ENCODE assay signal across 1 cellular context in the genomic region with DNA sequence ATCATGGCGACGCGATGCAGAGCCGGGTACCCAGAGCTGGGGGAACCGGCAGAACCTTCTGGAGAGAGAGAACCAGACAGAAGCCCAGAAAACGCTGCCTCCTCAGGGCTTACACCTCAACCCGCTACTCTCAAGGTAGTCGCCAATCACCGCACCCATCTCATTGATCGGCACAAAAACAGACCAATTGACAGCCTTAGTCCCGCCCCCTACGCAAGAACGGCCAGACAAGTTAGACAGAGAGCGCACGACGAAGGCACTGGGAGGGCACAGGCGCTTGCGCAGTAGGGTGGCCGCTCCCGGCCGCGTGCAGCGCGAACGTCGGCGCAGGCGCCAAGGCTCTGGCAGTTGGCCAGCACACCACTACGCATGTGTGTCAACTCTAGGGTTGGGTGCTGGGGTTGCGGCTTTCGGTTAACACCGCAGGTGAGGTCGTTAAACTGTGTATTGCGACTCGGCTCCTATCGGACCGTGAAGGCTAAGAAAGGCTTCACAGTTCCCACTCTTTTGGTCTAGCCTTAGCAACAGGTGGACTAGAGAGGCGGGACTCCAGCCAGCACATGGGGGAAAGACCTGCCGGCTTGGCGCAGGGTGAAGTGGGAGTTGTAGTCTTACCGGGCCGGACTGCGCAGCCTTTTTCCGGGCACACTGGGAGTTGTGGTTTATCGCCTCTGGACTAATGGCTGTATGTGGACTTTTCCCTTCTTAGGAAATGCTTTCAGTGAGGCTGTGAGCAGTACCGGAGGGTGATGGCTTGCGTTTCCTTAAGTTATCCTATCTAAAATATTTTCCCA.
A peak's percentile ranks its signal among the peaks of the same experiment; 100 is the strongest.
TF ChIP-seq lines count a peak whose summit lies in the region.

A gene (minus strand): TSS at position 113 of the 794 bp plus-strand sequence. CDS start 108 bp downstream, at position 5.
A gene (plus strand): TSS at position 347 of the 794 bp plus-strand sequence. CDS start 1,232 bp downstream, outside the sequence.

TF ChIP-seq in HepG2, 621 proteins besides CTCF, POLR2A, EP300 and RAD21 (continued from another document and continues in another):
- TF ChIP-seq, protein P1, sequence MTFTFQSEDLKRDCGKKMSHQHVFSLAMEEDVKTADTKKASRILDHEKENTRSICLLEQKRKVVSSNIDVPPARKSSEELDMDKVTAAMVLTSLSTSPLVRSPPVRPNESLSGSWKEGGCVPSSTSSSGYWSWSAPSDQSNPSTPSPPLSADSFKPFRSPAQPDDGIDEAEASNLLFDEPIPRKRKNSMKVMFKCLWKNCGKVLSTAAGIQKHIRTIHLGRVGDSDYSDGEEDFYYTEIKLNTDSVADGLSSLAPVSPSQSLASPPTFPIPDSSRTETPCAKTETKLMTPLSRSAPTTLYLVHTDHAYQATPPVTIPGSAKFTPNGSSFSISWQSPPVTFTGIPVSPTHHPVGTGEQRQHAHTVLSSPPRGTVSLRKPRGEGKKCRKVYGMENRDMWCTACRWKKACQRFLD (CRISPR knock-in tag; IDR thresholded peaks at IDR 0.05; ENCODE audit: borderline replicate concordance): peak; percentile 64; the same call in 1 of the 2 replicates
- no peak for TF ChIP-seq KAT2B (IDR thresholded peaks at IDR 0.05; ENCODE audit: borderline replicate concordance, low read depth, low read length)
- TF ChIP-seq, protein P2, sequence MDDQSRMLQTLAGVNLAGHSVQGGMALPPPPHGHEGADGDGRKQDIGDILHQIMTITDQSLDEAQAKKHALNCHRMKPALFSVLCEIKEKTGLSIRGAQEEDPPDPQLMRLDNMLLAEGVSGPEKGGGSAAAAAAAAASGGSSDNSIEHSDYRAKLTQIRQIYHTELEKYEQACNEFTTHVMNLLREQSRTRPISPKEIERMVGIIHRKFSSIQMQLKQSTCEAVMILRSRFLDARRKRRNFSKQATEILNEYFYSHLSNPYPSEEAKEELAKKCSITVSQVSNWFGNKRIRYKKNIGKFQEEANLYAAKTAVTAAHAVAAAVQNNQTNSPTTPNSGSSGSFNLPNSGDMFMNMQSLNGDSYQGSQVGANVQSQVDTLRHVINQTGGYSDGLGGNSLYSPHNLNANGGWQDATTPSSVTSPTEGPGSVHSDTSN (CRISPR knock-in tag; IDR thresholded peaks at IDR 0.05; ENCODE audit: borderline replicate concordance): peak; percentile 70; the same call in 1 of the 2 replicates
- TF ChIP-seq, protein P3, sequence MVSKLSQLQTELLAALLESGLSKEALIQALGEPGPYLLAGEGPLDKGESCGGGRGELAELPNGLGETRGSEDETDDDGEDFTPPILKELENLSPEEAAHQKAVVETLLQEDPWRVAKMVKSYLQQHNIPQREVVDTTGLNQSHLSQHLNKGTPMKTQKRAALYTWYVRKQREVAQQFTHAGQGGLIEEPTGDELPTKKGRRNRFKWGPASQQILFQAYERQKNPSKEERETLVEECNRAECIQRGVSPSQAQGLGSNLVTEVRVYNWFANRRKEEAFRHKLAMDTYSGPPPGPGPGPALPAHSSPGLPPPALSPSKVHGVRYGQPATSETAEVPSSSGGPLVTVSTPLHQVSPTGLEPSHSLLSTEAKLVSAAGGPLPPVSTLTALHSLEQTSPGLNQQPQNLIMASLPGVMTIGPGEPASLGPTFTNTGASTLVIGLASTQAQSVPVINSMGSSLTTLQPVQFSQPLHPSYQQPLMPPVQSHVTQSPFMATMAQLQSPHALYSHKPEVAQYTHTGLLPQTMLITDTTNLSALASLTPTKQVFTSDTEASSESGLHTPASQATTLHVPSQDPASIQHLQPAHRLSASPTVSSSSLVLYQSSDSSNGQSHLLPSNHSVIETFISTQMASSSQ (IDR thresholded peaks at IDR 0.05; ENCODE audit: low read depth): no peak
- TF ChIP-seq, protein P3 (CRISPR knock-in tag; IDR thresholded peaks at IDR 0.05; ENCODE audit: borderline replicate concordance): peak; percentile 42; the same call in 1 of the 2 replicates
- no peak for TF ChIP-seq SCMH1 (CRISPR knock-in tag; IDR thresholded peaks at IDR 0.05; ENCODE audit: borderline replicate concordance)
- TF ChIP-seq, protein P4, sequence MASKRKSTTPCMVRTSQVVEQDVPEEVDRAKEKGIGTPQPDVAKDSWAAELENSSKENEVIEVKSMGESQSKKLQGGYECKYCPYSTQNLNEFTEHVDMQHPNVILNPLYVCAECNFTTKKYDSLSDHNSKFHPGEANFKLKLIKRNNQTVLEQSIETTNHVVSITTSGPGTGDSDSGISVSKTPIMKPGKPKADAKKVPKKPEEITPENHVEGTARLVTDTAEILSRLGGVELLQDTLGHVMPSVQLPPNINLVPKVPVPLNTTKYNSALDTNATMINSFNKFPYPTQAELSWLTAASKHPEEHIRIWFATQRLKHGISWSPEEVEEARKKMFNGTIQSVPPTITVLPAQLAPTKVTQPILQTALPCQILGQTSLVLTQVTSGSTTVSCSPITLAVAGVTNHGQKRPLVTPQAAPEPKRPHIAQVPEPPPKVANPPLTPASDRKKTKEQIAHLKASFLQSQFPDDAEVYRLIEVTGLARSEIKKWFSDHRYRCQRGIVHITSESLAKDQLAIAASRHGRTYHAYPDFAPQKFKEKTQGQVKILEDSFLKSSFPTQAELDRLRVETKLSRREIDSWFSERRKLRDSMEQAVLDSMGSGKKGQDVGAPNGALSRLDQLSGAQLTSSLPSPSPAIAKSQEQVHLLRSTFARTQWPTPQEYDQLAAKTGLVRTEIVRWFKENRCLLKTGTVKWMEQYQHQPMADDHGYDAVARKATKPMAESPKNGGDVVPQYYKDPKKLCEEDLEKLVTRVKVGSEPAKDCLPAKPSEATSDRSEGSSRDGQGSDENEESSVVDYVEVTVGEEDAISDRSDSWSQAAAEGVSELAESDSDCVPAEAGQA (IDR thresholded peaks at IDR 0.05; ENCODE audit: low read depth): no peak
- TF ChIP-seq, protein P4 (CRISPR knock-in tag; IDR thresholded peaks at IDR 0.05; ENCODE audit: borderline replicate concordance): no peak
- no peak for TF ChIP-seq ZNF773 (CRISPR knock-in tag; IDR thresholded peaks at IDR 0.05; ENCODE audit: borderline replicate concordance)
- TF ChIP-seq, protein P5, sequence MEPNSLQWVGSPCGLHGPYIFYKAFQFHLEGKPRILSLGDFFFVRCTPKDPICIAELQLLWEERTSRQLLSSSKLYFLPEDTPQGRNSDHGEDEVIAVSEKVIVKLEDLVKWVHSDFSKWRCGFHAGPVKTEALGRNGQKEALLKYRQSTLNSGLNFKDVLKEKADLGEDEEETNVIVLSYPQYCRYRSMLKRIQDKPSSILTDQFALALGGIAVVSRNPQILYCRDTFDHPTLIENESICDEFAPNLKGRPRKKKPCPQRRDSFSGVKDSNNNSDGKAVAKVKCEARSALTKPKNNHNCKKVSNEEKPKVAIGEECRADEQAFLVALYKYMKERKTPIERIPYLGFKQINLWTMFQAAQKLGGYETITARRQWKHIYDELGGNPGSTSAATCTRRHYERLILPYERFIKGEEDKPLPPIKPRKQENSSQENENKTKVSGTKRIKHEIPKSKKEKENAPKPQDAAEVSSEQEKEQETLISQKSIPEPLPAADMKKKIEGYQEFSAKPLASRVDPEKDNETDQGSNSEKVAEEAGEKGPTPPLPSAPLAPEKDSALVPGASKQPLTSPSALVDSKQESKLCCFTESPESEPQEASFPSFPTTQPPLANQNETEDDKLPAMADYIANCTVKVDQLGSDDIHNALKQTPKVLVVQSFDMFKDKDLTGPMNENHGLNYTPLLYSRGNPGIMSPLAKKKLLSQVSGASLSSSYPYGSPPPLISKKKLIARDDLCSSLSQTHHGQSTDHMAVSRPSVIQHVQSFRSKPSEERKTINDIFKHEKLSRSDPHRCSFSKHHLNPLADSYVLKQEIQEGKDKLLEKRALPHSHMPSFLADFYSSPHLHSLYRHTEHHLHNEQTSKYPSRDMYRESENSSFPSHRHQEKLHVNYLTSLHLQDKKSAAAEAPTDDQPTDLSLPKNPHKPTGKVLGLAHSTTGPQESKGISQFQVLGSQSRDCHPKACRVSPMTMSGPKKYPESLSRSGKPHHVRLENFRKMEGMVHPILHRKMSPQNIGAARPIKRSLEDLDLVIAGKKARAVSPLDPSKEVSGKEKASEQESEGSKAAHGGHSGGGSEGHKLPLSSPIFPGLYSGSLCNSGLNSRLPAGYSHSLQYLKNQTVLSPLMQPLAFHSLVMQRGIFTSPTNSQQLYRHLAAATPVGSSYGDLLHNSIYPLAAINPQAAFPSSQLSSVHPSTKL (CRISPR knock-in tag; IDR thresholded peaks at IDR 0.05): peak; percentile 31; the same call in 1 of the 2 replicates
- no peak for TF ChIP-seq SNRNP70 (IDR thresholded peaks at IDR 0.05; ENCODE audit: low read depth, low read length)
- TF ChIP-seq RBAK (CRISPR knock-in tag; IDR thresholded peaks at IDR 0.05): no peak
- TF ChIP-seq, protein P6, sequence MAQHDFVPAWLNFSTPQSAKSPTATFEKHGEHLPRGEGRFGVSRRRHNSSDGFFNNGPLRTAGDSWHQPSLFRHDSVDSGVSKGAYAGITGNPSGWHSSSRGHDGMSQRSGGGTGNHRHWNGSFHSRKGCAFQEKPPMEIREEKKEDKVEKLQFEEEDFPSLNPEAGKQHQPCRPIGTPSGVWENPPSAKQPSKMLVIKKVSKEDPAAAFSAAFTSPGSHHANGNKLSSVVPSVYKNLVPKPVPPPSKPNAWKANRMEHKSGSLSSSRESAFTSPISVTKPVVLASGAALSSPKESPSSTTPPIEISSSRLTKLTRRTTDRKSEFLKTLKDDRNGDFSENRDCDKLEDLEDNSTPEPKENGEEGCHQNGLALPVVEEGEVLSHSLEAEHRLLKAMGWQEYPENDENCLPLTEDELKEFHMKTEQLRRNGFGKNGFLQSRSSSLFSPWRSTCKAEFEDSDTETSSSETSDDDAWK (CRISPR knock-in tag; IDR thresholded peaks at IDR 0.05): no peak
- TF ChIP-seq HDAC2 (CRISPR knock-in tag; IDR thresholded peaks at IDR 0.05): peak; percentile 19; the same call in 1 of the 2 replicates
- no peak for TF ChIP-seq ZNF572 (CRISPR knock-in tag; IDR thresholded peaks at IDR 0.05)
- TF ChIP-seq POLR2AphosphoS2 (IDR thresholded peaks at IDR 0.05; ENCODE audit: low read depth, low read length): no peak
- no peak for TF ChIP-seq EEA1 (CRISPR knock-in tag; IDR thresholded peaks at IDR 0.05; ENCODE audit: borderline replicate concordance)
- TF ChIP-seq ZNF703 (CRISPR knock-in tag; IDR thresholded peaks at IDR 0.05; ENCODE audit: borderline replicate concordance): no peak
- TF ChIP-seq, protein P7, sequence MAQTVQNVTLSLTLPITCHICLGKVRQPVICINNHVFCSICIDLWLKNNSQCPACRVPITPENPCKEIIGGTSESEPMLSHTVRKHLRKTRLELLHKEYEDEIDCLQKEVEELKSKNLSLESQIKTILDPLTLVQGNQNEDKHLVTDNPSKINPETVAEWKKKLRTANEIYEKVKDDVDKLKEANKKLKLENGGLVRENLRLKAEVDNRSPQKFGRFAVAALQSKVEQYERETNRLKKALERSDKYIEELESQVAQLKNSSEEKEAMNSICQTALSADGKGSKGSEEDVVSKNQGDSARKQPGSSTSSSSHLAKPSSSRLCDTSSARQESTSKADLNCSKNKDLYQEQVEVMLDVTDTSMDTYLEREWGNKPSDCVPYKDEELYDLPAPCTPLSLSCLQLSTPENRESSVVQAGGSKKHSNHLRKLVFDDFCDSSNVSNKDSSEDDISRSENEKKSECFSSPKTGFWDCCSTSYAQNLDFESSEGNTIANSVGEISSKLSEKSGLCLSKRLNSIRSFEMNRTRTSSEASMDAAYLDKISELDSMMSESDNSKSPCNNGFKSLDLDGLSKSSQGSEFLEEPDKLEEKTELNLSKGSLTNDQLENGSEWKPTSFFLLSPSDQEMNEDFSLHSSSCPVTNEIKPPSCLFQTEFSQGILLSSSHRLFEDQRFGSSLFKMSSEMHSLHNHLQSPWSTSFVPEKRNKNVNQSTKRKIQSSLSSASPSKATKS (CRISPR knock-in tag; IDR thresholded peaks at IDR 0.05): no peak
- TF ChIP-seq ZNF775 (CRISPR knock-in tag; IDR thresholded peaks at IDR 0.05; ENCODE audit: borderline replicate concordance): no peak
- TF ChIP-seq SOX13 (IDR thresholded peaks at IDR 0.05): peak; percentile 96
- no peak for TF ChIP-seq SOX13 (CRISPR knock-in tag; conservative IDR thresholded peaks at IDR 0.05 in 1 of 2, IDR thresholded peaks at IDR 0.05 in 1 of 2)
- TF ChIP-seq GABPB1 (CRISPR knock-in tag; IDR thresholded peaks at IDR 0.05): peak; percentile 87
- TF ChIP-seq ZNF879 (CRISPR knock-in tag; IDR thresholded peaks at IDR 0.05): no peak
- TF ChIP-seq, protein P8, sequence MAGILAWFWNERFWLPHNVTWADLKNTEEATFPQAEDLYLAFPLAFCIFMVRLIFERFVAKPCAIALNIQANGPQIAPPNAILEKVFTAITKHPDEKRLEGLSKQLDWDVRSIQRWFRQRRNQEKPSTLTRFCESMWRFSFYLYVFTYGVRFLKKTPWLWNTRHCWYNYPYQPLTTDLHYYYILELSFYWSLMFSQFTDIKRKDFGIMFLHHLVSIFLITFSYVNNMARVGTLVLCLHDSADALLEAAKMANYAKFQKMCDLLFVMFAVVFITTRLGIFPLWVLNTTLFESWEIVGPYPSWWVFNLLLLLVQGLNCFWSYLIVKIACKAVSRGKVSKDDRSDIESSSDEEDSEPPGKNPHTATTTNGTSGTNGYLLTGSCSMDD (CRISPR knock-in tag; IDR thresholded peaks at IDR 0.05): no peak
- no peak for TF ChIP-seq ZBTB7A (CRISPR knock-in tag; IDR thresholded peaks at IDR 0.05)
- no peak for TF ChIP-seq MAFG (CRISPR knock-in tag; IDR thresholded peaks at IDR 0.05)
- TF ChIP-seq ZNF235 (CRISPR knock-in tag; IDR thresholded peaks at IDR 0.05; ENCODE audit: borderline replicate concordance): no peak
- TF ChIP-seq, protein P9, sequence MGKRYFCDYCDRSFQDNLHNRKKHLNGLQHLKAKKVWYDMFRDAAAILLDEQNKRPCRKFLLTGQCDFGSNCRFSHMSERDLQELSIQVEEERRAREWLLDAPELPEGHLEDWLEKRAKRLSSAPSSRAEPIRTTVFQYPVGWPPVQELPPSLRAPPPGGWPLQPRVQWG (CRISPR knock-in tag; IDR thresholded peaks at IDR 0.05; ENCODE audit: borderline replicate concordance, low read depth): no peak
